In the genomic region with DNA sequence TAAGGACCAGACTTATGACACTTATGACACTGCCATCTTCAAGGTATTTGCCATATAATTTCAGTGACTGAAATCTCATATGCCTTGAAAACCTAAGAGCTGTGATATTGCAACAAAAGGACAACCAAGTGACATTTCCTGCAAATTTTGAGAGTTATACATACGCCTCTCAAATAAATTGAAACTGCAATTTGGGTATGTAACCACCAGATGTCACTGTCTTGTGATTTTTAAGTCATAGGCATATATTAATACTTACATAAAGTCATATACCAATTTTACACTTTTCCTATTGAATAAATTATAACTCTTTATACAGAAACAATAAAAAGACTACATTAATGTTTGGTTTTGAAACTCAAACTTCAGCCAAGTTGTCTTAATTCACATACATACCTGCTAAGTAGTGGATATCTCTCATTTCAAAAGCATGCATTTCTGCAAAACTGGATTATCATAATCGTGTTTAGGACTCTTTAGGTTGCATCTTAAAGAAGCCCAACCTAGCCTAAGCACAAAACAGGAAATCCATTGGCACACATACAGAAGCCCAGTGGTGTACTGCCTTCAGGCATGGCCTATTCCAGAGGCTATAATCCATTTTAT, we compare ENCODE assay signal across 9 cellular contexts.
DNase-seq lines count a peak whose midpoint lies in the region; ATAC-seq, FAIRE-seq and TF ChIP-seq lines count a peak whose summit lies in the region.
"Had no signal": no experiment of that assay in that cellular context is flagged by ENCODE, and none has a peak within 500 bp of the region (broad histone marks: within the 10 kb centered on the region; RNA-seq: fewer than 3 reads in every experiment).

No MANE protein-coding gene starts in this region.

- dilution Hi-C loops in endothelial cell of umbilical vein (cut with MboI; ENCODE audit: extremely low pct_ligation_motif_present, low sequenced_read_pairs), result no loop called here

- no peak overlapping the region for H3K9ac ChIP-seq in endothelial cell of umbilical vein (replicated peaks; ENCODE audit: extremely low read depth, insufficient read depth, low read length)

- H3K27ac ChIP-seq in endothelial cell of umbilical vein (ENCODE audit: insufficient read depth, low read depth, low read length) (no peak overlapping the region), testis (no peak overlapping the region), small intestine (ENCODE audit: low read depth in 1 of 2, low read length in 1 of 2) (no peak overlapping the region)

- H3K9me1 ChIP-seq in endothelial cell of umbilical vein (replicated peaks; ENCODE audit: control insufficient read depth, extremely low read depth, insufficient read depth, low read length), result no peaks in the 10 kb centered on the region

- no peak overlapping the region for H3K4me2 ChIP-seq in endothelial cell of umbilical vein (ENCODE audit: insufficient read depth, low read length)

- H3K9me3 ChIP-seq in endothelial cell of umbilical vein (replicated peaks; ENCODE audit: control insufficient read depth, insufficient read depth, low read length) (no peaks in the 10 kb centered on the region), testis (no peaks in the 10 kb centered on the region), small intestine (ENCODE audit: control insufficient read depth, low read depth) (no peaks in the 10 kb centered on the region)

- H3K4me3 ChIP-seq in endothelial cell of umbilical vein (replicated peaks in 1 of 3; ENCODE audit: insufficient read depth in 1 of 3, low read depth in 1 of 3, low read length in 3 of 3) (no peak overlapping the region), testis (no peak overlapping the region), small intestine (ENCODE audit: low read depth in 1 of 2, low read length in 2 of 2) (no peak overlapping the region)

- POLR2A ChIA-PET in activated CD8-positive, alpha-beta T cell treated with anti-CD3 and anti-CD28 coated beads for 36 hours (lab: Charles Lee), result no interaction called here
- POLR2A ChIA-PET in activated CD8-positive, alpha-beta T cell treated with anti-CD3 and anti-CD28 coated beads, Interleukin-2, amount 10 ng/mL, durations not matched to agents 7 days and 5 days (lab: Charles Lee), result no interaction called here
- POLR2A ChIA-PET in endothelial cell of umbilical vein (lab: Charles Lee), result no interaction called here

- H3K4me1 ChIP-seq in endothelial cell of umbilical vein (ENCODE audit: control insufficient read depth, extremely low read depth, insufficient read depth, low read length) (no peaks in the 10 kb centered on the region), testis (no peaks in the 10 kb centered on the region), small intestine (ENCODE audit: control insufficient read depth in 2 of 2, insufficient read depth in 1 of 2, low read depth in 1 of 2, low read length in 1 of 2) (no peaks in the 10 kb centered on the region)

- TF ChIP-seq CTCF in activated CD8-positive, alpha-beta T cell treated with anti-CD3 and anti-CD28 coated beads for 36 hours (IDR thresholded peaks at IDR 0.05), result peak; percentile 33
- TF ChIP-seq CTCF in endothelial cell of umbilical vein (IDR thresholded peaks at IDR 0.05; ENCODE audit: extremely low read depth in 1 of 2, insufficient read depth in 1 of 2, low read depth in 1 of 2, low read length in 2 of 2), result no peak
- peak; percentile 13 to 55 (median 22) for TF ChIP-seq CTCF in testis (IDR thresholded peaks at IDR 0.05)

- 84 to 90% methylated on average over 2 of the region's 2 CpGs for WGBS in testis, 2 donors
- WGBS in small intestine, 3 donors, result 59 to 63% (median 61%) methylated on average over 2 of the region's 2 CpGs

- H3K27ac Mint-ChIP-seq in activated CD8-positive, alpha-beta T cell treated with anti-CD3 and anti-CD28 coated beads for 36 hours, result no peak overlapping the region
- no peak overlapping the region for H3K27ac Mint-ChIP-seq in activated CD8-positive, alpha-beta T cell treated with anti-CD3 and anti-CD28 coated beads, Interleukin-2, amount 10 ng/mL, durations not matched to agents 7 days and 5 days

- no peak overlapping the region for H2AFZ ChIP-seq in endothelial cell of umbilical vein (ENCODE audit: low read depth, low read length)

- H4K20me1 ChIP-seq in endothelial cell of umbilical vein (replicated peaks; ENCODE audit: control insufficient read depth, extremely low read depth, insufficient read depth, low read length), result no peaks in the 10 kb centered on the region

- FAIRE-seq in endothelial cell of umbilical vein (lab: Jason Lieb, UNC) (peak; percentile 37), small intestine (lab: Jason Lieb, UNC) (no peak)

- H3K79me2 ChIP-seq in endothelial cell of umbilical vein (ENCODE audit: control insufficient read depth, insufficient read depth, low read length), result no peaks in the 10 kb centered on the region

- H3K4me1 Mint-ChIP-seq in activated CD8-positive, alpha-beta T cell treated with anti-CD3 and anti-CD28 coated beads for 36 hours (ENCODE audit: low read depth), result no peaks in the 10 kb centered on the region
- no peaks in the 10 kb centered on the region for H3K4me1 Mint-ChIP-seq in activated CD8-positive, alpha-beta T cell treated with anti-CD3 and anti-CD28 coated beads, Interleukin-2, amount 10 ng/mL, durations not matched to agents 7 days and 5 days (ENCODE audit: low read depth)

- H3K27me3 ChIP-seq in endothelial cell of umbilical vein (ENCODE audit: control insufficient read depth in 2 of 2, insufficient read depth in 2 of 2, low read length in 2 of 2) (no peaks in the 10 kb centered on the region), testis (no peaks in the 10 kb centered on the region), small intestine (ENCODE audit: control insufficient read depth in 2 of 2, insufficient read depth in 2 of 2, low read length in 2 of 2) (no peaks in the 10 kb centered on the region)

- intact Hi-C loops in activated CD8-positive, alpha-beta T cell treated with anti-CD3 and anti-CD28 coated beads for 36 hours (cut with micrococcal nuclease), result no loop called here
- intact Hi-C loops in endothelial cell of umbilical vein (cut with micrococcal nuclease) (loop anchor here (2.0 to 5.0 kb wide), 2 partner anchors 509 to 1049 kb away; no protein-coding TSS in a partner anchor), testis (cut with DNase I; ENCODE audit: low total_unique reads) (no loop called here)

- TF ChIP-seq POLR2A in endothelial cell of umbilical vein (IDR thresholded peaks at IDR 0.05; ENCODE audit: low read depth, low read length) (no peak), testis (IDR thresholded peaks at IDR 0.05) (no peak)

- H3K4me3 Mint-ChIP-seq in activated CD8-positive, alpha-beta T cell treated with anti-CD3 and anti-CD28 coated beads for 36 hours, result no peak overlapping the region
- no peak overlapping the region for H3K4me3 Mint-ChIP-seq in activated CD8-positive, alpha-beta T cell treated with anti-CD3 and anti-CD28 coated beads, Interleukin-2, amount 10 ng/mL, durations not matched to agents 7 days and 5 days

- H3K27me3 Mint-ChIP-seq in activated CD8-positive, alpha-beta T cell treated with anti-CD3 and anti-CD28 coated beads for 36 hours, result no peaks in the 10 kb centered on the region
- no peaks in the 10 kb centered on the region for H3K27me3 Mint-ChIP-seq in activated CD8-positive, alpha-beta T cell treated with anti-CD3 and anti-CD28 coated beads, Interleukin-2, amount 10 ng/mL, durations not matched to agents 7 days and 5 days (ENCODE audit: low read depth)

- DNase-seq in activated CD8-positive, alpha-beta T cell treated with anti-CD3 and anti-CD28 coated beads for 36 hours, result no peak
- DNase-seq in activated CD8-positive, alpha-beta T cell treated with anti-CD3 and anti-CD28 coated beads, Interleukin-2, amount 10 ng/mL, durations not matched to agents 7 days and 5 days, result no peak
- DNase-seq in NCI-H69 (lab: John Stamatoyannopoulos, UW), result peak; percentile 8
- DNase-seq in endothelial cell of umbilical vein (ENCODE audit: low read depth, low spot score), result peak; percentile 22
- no peak for DNase-seq in testis
- no peak for DNase-seq in NCI-H1048 (lab: John Stamatoyannopoulos, UW)
- DNase-seq in small intestine, result no peak
- DNase-seq: midbrain had no signal

- CTCF ChIA-PET in activated CD8-positive, alpha-beta T cell treated with anti-CD3 and anti-CD28 coated beads for 36 hours (lab: Charles Lee), result interaction anchor here (0.6 to 1.1 kb wide), 3 partner anchors 45 to 1516 kb away, joined by 3 read pairs; no protein-coding TSS in a partner anchor
- CTCF ChIA-PET in activated CD8-positive, alpha-beta T cell treated with anti-CD3 and anti-CD28 coated beads, Interleukin-2, amount 10 ng/mL, durations not matched to agents 7 days and 5 days (lab: Charles Lee), result no interaction called here
- CTCF ChIA-PET in endothelial cell of umbilical vein (lab: Charles Lee), result interaction anchor here (1.0 kb wide), 1 partner anchor 1489 kb away, joined by 3 read pairs; no protein-coding TSS in a partner anchor

- no TSS peak for BruUV-seq in endothelial cell of umbilical vein (replicated peaks; lab: Mats Ljungman, UMichigan)

- H3K36me3 Mint-ChIP-seq in activated CD8-positive, alpha-beta T cell treated with anti-CD3 and anti-CD28 coated beads for 36 hours (ENCODE audit: low read depth), result no peaks in the 10 kb centered on the region
- no peaks in the 10 kb centered on the region for H3K36me3 Mint-ChIP-seq in activated CD8-positive, alpha-beta T cell treated with anti-CD3 and anti-CD28 coated beads, Interleukin-2, amount 10 ng/mL, durations not matched to agents 7 days and 5 days (ENCODE audit: low read depth)

- no peak for ATAC-seq in activated CD8-positive, alpha-beta T cell treated with anti-CD3 and anti-CD28 coated beads for 36 hours
- no peak for ATAC-seq in activated CD8-positive, alpha-beta T cell treated with anti-CD3 and anti-CD28 coated beads, Interleukin-2, amount 10 ng/mL, durations not matched to agents 7 days and 5 days
- ATAC-seq in HG02610 (IDR thresholded peaks at IDR 0.05; ENCODE audit: unreplicated experiment), result no peak

- H3K9me3 Mint-ChIP-seq in activated CD8-positive, alpha-beta T cell treated with anti-CD3 and anti-CD28 coated beads for 36 hours, result peaks cover 5% of the 10 kb centered on the region
- no peaks in the 10 kb centered on the region for H3K9me3 Mint-ChIP-seq in activated CD8-positive, alpha-beta T cell treated with anti-CD3 and anti-CD28 coated beads, Interleukin-2, amount 10 ng/mL, durations not matched to agents 7 days and 5 days (ENCODE audit: insufficient read depth)

- H3K36me3 ChIP-seq in endothelial cell of umbilical vein (ENCODE audit: control insufficient read depth in 2 of 2, extremely low read depth in 1 of 2, insufficient read depth in 2 of 2, low read length in 2 of 2), result no peaks in the 10 kb centered on the region
- H3K36me3 ChIP-seq in testis (ENCODE audit: low read depth, missing control alignments), result no peaks in the 10 kb centered on the region
- no peaks in the 10 kb centered on the region for H3K36me3 ChIP-seq in small intestine (ENCODE audit: control insufficient read depth in 2 of 2, insufficient read depth in 2 of 2, low read length in 2 of 2)

TF ChIP-seq in endothelial cell of umbilical vein, 7 proteins besides CTCF, POLR2A, EP300 and RAD21 (continues in another document):
- no peak for TF ChIP-seq EZH2 (IDR thresholded peaks at IDR 0.05; ENCODE audit: borderline replicate concordance, low read depth, low read length, severe bottlenecking)
- TF ChIP-seq, protein P1, sequence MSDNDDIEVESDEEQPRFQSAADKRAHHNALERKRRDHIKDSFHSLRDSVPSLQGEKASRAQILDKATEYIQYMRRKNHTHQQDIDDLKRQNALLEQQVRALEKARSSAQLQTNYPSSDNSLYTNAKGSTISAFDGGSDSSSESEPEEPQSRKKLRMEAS (IDR thresholded peaks at IDR 0.05; ENCODE audit: insufficient read depth, insufficient read length), result no peak

Comparison
In these comparisons a context has a peak if more than half of its experiments do, and no peak if none do; other contexts are left out.
1. DNase-seq: peak in NCI-H69 (single experiment) and endothelial cell of umbilical vein (single experiment); none in activated CD8-positive, alpha-beta T cell treated with anti-CD3 and anti-CD28 coated beads for 36 hours (single experiment), activated CD8-positive, alpha-beta T cell treated with anti-CD3 and anti-CD28 coated beads, Interleukin-2, amount 10 ng/mL, durations not matched to agents 7 days and 5 days (single experiment), testis (single experiment), NCI-H1048 (single experiment) and small intestine (single experiment).
2. CTCF ChIP-seq: peak in activated CD8-positive, alpha-beta T cell treated with anti-CD3 and anti-CD28 coated beads for 36 hours (single experiment) and testis (3 of 3); none in endothelial cell of umbilical vein (0 of 2).